13 cellular contexts compared by ENCODE assay signal in genomic region chr16:24976971-24977672, GRCh38. TPM values are rescaled to one million over a fixed set of nuclear protein-coding genes. Genes with fewer than 3 reads are reported as not detected.
DNase-seq lines count a peak whose midpoint lies in the region; ATAC-seq, FAIRE-seq and TF ChIP-seq lines count a peak whose summit lies in the region.
"Had no signal": no experiment of that assay in that cellular context is flagged by ENCODE, and none has a peak within 500 bp of the region (broad histone marks: within the 10 kb centered on the region; RNA-seq: fewer than 3 reads in every experiment).

No MANE protein-coding gene starts in this region.

- H3K27me3 ChIP-seq in right cardiac atrium (ENCODE audit: control insufficient read depth, insufficient read depth), result no peaks in the 10 kb centered on the region
- H3K27me3 ChIP-seq: Peyer's patch had no signal

- H3K9me3 ChIP-seq in right cardiac atrium (ENCODE audit: control insufficient read depth, low read length) (no peaks in the 10 kb centered on the region), kidney (ENCODE audit: control insufficient read depth in 1 of 2, low read length in 2 of 2) (no peaks in the 10 kb centered on the region)
- H3K9me3 ChIP-seq: Peyer's patch had no signal

- H3K9me3 Mint-ChIP-seq in brain (peaks cover 0 to 2% (median 0%) of the 10 kb centered on the region in 5 experiments), nephron (no peaks in the 10 kb centered on the region)
- H3K9me3 Mint-ChIP-seq: central memory CD8-positive, alpha-beta T cell had no signal

- H3K27ac ChIP-seq in right cardiac atrium (ENCODE audit: low read length) (peak overlapping the region; percentile 25), kidney (ENCODE audit: low read depth in 2 of 2, low read length in 2 of 2) (peak overlapping the region in 1 of 2 donors; percentile 45)

- intact Hi-C loops in right cardiac atrium (cut with DNase I) (loop anchor here in 1 of 4 donors (10.0 kb wide), 1 partner anchor 78 kb away; no protein-coding TSS in a partner anchor), Right ventricle myocardium inferior (cut with DNase I) (loop anchor here (5.0 kb wide), 1 partner anchor 35 kb away; no protein-coding TSS in a partner anchor), kidney (cut with DNase I) (no loop called here)

- WGBS in right cardiac atrium, result 82% methylated on average over 16 of the region's 16 CpGs

- H3K27ac Mint-ChIP-seq in brain (peak overlapping the region in 4 of 5 experiments; percentile 17 to 82 (median 66)), nephron (peak overlapping the region; percentile 87 to 99 (median 97))

- H3K4me3 ChIP-seq in right cardiac atrium (ENCODE audit: low read length) (no peak overlapping the region), kidney (ENCODE audit: low read length in 2 of 2) (no peak overlapping the region)
- H3K4me3 ChIP-seq: Peyer's patch had no signal

- TF ChIP-seq CTCF in brain (conservative IDR thresholded peaks at IDR 0.05) (no peak), nephron (IDR thresholded peaks at IDR 0.05; ENCODE audit: unreplicated experiment in 3 of 3) (no peak), kidney (IDR thresholded peaks at IDR 0.05; ENCODE audit: borderline replicate concordance, extremely low read depth, insufficient read depth) (no peak)

- no peaks in the 10 kb centered on the region for H3K27me3 Mint-ChIP-seq in brain
- no peaks in the 10 kb centered on the region for H3K27me3 Mint-ChIP-seq in nephron (ENCODE audit: low read depth)
- H3K27me3 Mint-ChIP-seq: central memory CD8-positive, alpha-beta T cell had no signal

- H3K36me3 Mint-ChIP-seq in brain (peaks cover 52% of the 10 kb centered on the region), nephron (ENCODE audit: low read depth) (peaks cover 45% of the 10 kb centered on the region)

- H3K9ac ChIP-seq in kidney (ENCODE audit: low read length in 2 of 2), result no peak overlapping the region

- ATAC-seq in right cardiac atrium, result no peak
- no peak for ATAC-seq in Right ventricle myocardium inferior

- peaks cover 25% of the 10 kb centered on the region for H3K4me1 ChIP-seq in right cardiac atrium (ENCODE audit: control insufficient read depth, insufficient read depth, low read length)
- H3K4me1 ChIP-seq in kidney (ENCODE audit: control insufficient read depth in 1 of 2, insufficient read depth in 1 of 2, low read depth in 1 of 2, low read length in 2 of 2), result peaks cover 5 to 18% of the 10 kb centered on the region in 2 donors

- FAIRE-seq in kidney (lab: Jason Lieb, UNC), result no peak
- FAIRE-seq: islet of Langerhans had no signal

- DNase-seq in right cardiac atrium, result no peak
- DNase-seq in Right ventricle myocardium inferior (ENCODE audit: missing footprints), result no peak
- no peak for DNase-seq in epidermal melanocyte (ENCODE audit: insufficient read length, low spot score)
- DNase-seq in kidney, result no peak
- no peak for DNase-seq in NCI-H2081 (lab: John Stamatoyannopoulos, UW)
- no peak for DNase-seq in amniotic stem cell (lab: John Stamatoyannopoulos, UW)
- DNase-seq: activated T-cell treated with anti-CD3 and anti-CD28 coated beads, Interleukin-2, amount 50 U/mL, for 48 hours; Kasumi-1 had no signal

- H3K4me1 Mint-ChIP-seq in brain (peaks cover 34% of the 10 kb centered on the region), nephron (peaks cover 33% of the 10 kb centered on the region)

- peaks cover 10 to 31% of the 10 kb centered on the region in 2 donors for H3K36me3 ChIP-seq in kidney (ENCODE audit: control insufficient read depth in 1 of 2, insufficient read depth in 2 of 2, low read length in 2 of 2)

- H3K4me3 Mint-ChIP-seq in brain (no peak overlapping the region), nephron (peak overlapping the region in 1 of 3 experiments; percentile 57)
- H3K4me3 Mint-ChIP-seq: central memory CD8-positive, alpha-beta T cell had no signal

RNA-seq across cellular contexts. Expression of gene ARHGAP17, which starts 38.0 kb away (rescaled TPM):
- total RNA-seq in right cardiac atrium (10 to 100 TPM; 45.4 to 58.2 (median 52.6) TPM), Right ventricle myocardium inferior (58.1 TPM), kidney (71.8 TPM)
- polyA plus RNA-seq in right cardiac atrium (33.5 TPM), brain (ENCODE audit: insufficient read depth, low read depth, low replicate concordance) (37.2 TPM), kidney (ENCODE audit: insufficient read depth, low read depth, low replicate concordance) (26.8 TPM)
